7 cellular contexts compared by ENCODE assay signal in genomic region chr2:49480520-49480919, GRCh38.
"Had no signal": no experiment of that assay in that cellular context is flagged by ENCODE, and none has a peak within 500 bp of the region (broad histone marks: within the 10 kb centered on the region; RNA-seq: fewer than 3 reads in every experiment).

No MANE protein-coding gene starts in this region.

- ATAC-seq: K562 had no signal

- H3K4me3 ChIP-seq: K562 had no signal

- H3K27ac ChIP-seq: HL-60, KMS-11 had no signal

- H3K9ac ChIP-seq: KMS-11 had no signal

- FAIRE-seq: HTR-8/SVneo, K562 had no signal

- DNase-seq: IMR-90, KBM-7, KG1 had no signal

- H3K4me2 ChIP-seq: KMS-11 had no signal
